ENCODE assay signal across 12 cellular contexts in the genomic region with DNA sequence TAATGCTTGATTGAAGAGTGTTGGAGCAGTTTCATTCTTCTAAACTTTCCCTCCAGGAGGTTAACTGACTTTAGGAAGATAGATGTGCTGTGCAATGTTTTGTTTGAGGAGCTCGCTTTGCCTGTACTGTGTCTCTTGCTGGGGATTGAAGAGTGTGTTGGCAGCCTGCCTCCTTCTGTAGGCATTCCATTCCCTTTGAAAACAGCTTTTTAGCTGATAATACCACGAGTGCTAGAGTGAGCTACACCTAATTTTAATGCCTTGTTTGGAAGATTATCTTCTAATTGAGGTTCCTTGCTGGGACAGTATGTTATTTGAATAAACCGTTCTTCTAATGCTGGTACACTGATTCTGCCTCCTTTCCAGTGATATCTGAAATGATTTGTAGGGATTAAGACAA. TPM values are rescaled to one million over a fixed set of nuclear protein-coding genes. Genes with fewer than 3 reads are reported as not detected.
DNase-seq lines count a peak whose midpoint lies in the region; ATAC-seq and TF ChIP-seq lines count a peak whose summit lies in the region.
"Had no signal": no experiment of that assay in that cellular context is flagged by ENCODE, and none has a peak within 500 bp of the region (broad histone marks: within the 10 kb centered on the region; RNA-seq: fewer than 3 reads in every experiment).

No MANE protein-coding gene starts in this region.

- no peak overlapping the region for H2BK5ac ChIP-seq in mesenchymal stem cell (ENCODE audit: low read depth, low read length, poor library complexity, severe bottlenecking)

- H3K4me1 ChIP-seq in CD4-positive, CD25-positive, alpha-beta regulatory T cell (ENCODE audit: control insufficient read depth, insufficient read depth, low read length, poor library complexity, severe bottlenecking), result no peaks in the 10 kb centered on the region
- H3K4me1 ChIP-seq in mesenchymal stem cell (ENCODE audit: control insufficient read depth, insufficient read depth, low read depth, low read length), result no peaks in the 10 kb centered on the region
- H3K4me1 ChIP-seq: SJSA1 had no signal

- H2BK120ac ChIP-seq in mesenchymal stem cell (ENCODE audit: low read depth, low read length), result no peak overlapping the region

- no peaks in the 10 kb centered on the region for H3K9me3 ChIP-seq in CD4-positive, CD25-positive, alpha-beta regulatory T cell (ENCODE audit: control insufficient read depth in 2 of 2, low read length in 2 of 2)
- H3K9me3 ChIP-seq in mesenchymal stem cell (ENCODE audit: control insufficient read depth, low read length), result no peaks in the 10 kb centered on the region
- H3K9me3 ChIP-seq: SJSA1, thoracic aorta had no signal

- H3K14ac ChIP-seq in mesenchymal stem cell (ENCODE audit: low read length in 2 of 2), result no peak overlapping the region

- H4K8ac ChIP-seq in mesenchymal stem cell (ENCODE audit: low read length), result no peak overlapping the region

- H4K91ac ChIP-seq in mesenchymal stem cell (ENCODE audit: low read length), result no peak overlapping the region

- no peak for DNase-seq in CD4-positive, CD25-positive, alpha-beta regulatory T cell
- DNase-seq in NCI-H1048 (lab: John Stamatoyannopoulos, UW) (peak; percentile 49), brain microvascular endothelial cell (peak; percentile 61), mesenchymal stem cell (peak; percentile 39)
- DNase-seq in activated CD8-positive, alpha-beta memory T cell treated with anti-CD3 and anti-CD28 coated beads, Interleukin-2, amount 50 U/mL, for 48 hours, result no peak
- no peak for DNase-seq in activated CD4-positive, alpha-beta T cell treated with anti-CD3 and anti-CD28 coated beads, Interleukin-2, amount 50 U/mL, for 48 hours
- DNase-seq: activated CD8-positive, alpha-beta T cell treated with anti-CD3 and anti-CD28 coated beads, Interleukin-2, amount 10 ng/mL, durations not matched to agents 7 days and 5 days; NCI-H1694 had no signal

- peaks cover 15 to 47% (median 38%) of the 10 kb centered on the region in 4 donors for H3K4me1 Mint-ChIP-seq in CD4-positive, CD25-positive, alpha-beta regulatory T cell

- WGBS in mesenchymal stem cell, result 54% methylated on average over 3 of the region's 3 CpGs

- no peak overlapping the region for H3K27ac ChIP-seq in CD4-positive, CD25-positive, alpha-beta regulatory T cell (ENCODE audit: insufficient read depth, low read length, poor library complexity, severe bottlenecking)
- peak overlapping the region; percentile 32 for H3K27ac ChIP-seq in brain microvascular endothelial cell
- H3K27ac ChIP-seq in mesenchymal stem cell (ENCODE audit: low read length, poor library complexity, severe bottlenecking), result no peak overlapping the region
- H3K27ac ChIP-seq: SJSA1, thoracic aorta had no signal

- peaks cover 33% of the 10 kb centered on the region for H3K36me3 Mint-ChIP-seq in CD4-positive, CD25-positive, alpha-beta regulatory T cell

- peaks cover 38% of the 10 kb centered on the region for H3K79me1 ChIP-seq in mesenchymal stem cell (replicated peaks; ENCODE audit: low read length, poor library complexity, severe bottlenecking)

- peaks cover 27% of the 10 kb centered on the region for H3K36me3 ChIP-seq in CD4-positive, CD25-positive, alpha-beta regulatory T cell (ENCODE audit: control insufficient read depth, insufficient read depth, low read length)
- H3K36me3 ChIP-seq in brain microvascular endothelial cell (replicated peaks) (peaks cover 2% of the 10 kb centered on the region), mesenchymal stem cell (ENCODE audit: control insufficient read depth in 1 of 2, insufficient read depth in 2 of 2, low read depth in 1 of 2, low read length in 2 of 2) (peaks cover 12 to 34% of the 10 kb centered on the region in 2 experiments)
- H3K36me3 ChIP-seq: SJSA1 had no signal

- H3K27ac Mint-ChIP-seq in CD4-positive, CD25-positive, alpha-beta regulatory T cell, result peak overlapping the region in 2 of 3 donors; percentile 15 to 39
- H3K27ac Mint-ChIP-seq: activated CD8-positive, alpha-beta T cell treated with anti-CD3 and anti-CD28 coated beads, Interleukin-2, amount 10 ng/mL, durations not matched to agents 7 days and 5 days had no signal

- TF ChIP-seq CTCF in brain microvascular endothelial cell (IDR thresholded peaks at IDR 0.05; ENCODE audit: low read depth, low read length, missing control alignments), result no peak

- no peak overlapping the region for H2AK5ac ChIP-seq in mesenchymal stem cell (ENCODE audit: low read length, severe bottlenecking)

- no peak for ATAC-seq in CD4-positive, CD25-positive, alpha-beta regulatory T cell (ENCODE audit: low read depth in 2 of 2)
- no peak for ATAC-seq in HG03097 (IDR thresholded peaks at IDR 0.05; ENCODE audit: low FRiP score, unreplicated experiment)
- ATAC-seq in HG03280 (IDR thresholded peaks at IDR 0.05; ENCODE audit: unreplicated experiment), result no peak
- ATAC-seq: activated CD8-positive, alpha-beta T cell treated with anti-CD3 and anti-CD28 coated beads, Interleukin-2, amount 10 ng/mL, durations not matched to agents 7 days and 5 days had no signal

- H3K4me3 Mint-ChIP-seq in CD4-positive, CD25-positive, alpha-beta regulatory T cell, result no peak overlapping the region
- H3K4me3 Mint-ChIP-seq: activated CD8-positive, alpha-beta T cell treated with anti-CD3 and anti-CD28 coated beads, Interleukin-2, amount 10 ng/mL, durations not matched to agents 7 days and 5 days had no signal

- H2AFZ ChIP-seq in mesenchymal stem cell (ENCODE audit: low read depth, low read length), result no peak overlapping the region

- H3K4ac ChIP-seq in mesenchymal stem cell (ENCODE audit: low read depth in 1 of 2, low read length in 2 of 2), result no peak overlapping the region

- H3K27me3 ChIP-seq in CD4-positive, CD25-positive, alpha-beta regulatory T cell (ENCODE audit: control insufficient read depth, insufficient read depth, low read length), result no peaks in the 10 kb centered on the region
- H3K27me3 ChIP-seq in brain microvascular endothelial cell (replicated peaks), result no peaks in the 10 kb centered on the region
- H3K27me3 ChIP-seq in mesenchymal stem cell (ENCODE audit: control insufficient read depth in 1 of 2, insufficient read depth in 1 of 2, low read length in 2 of 2), result no peaks in the 10 kb centered on the region
- H3K27me3 ChIP-seq: SJSA1 had no signal

- H3K18ac ChIP-seq in mesenchymal stem cell (ENCODE audit: low read depth in 1 of 2, low read length in 2 of 2), result no peak overlapping the region

- H3K23ac ChIP-seq in mesenchymal stem cell (ENCODE audit: low read length in 2 of 2), result no peak overlapping the region

- in situ Hi-C loops in brain microvascular endothelial cell (cut with HindIII; ENCODE audit: low pct_ligation_motif_present, low sequenced_read_pairs), result no loop called here

- H3K27me3 Mint-ChIP-seq in CD4-positive, CD25-positive, alpha-beta regulatory T cell, result no peaks in the 10 kb centered on the region

- H3K4me2 ChIP-seq in mesenchymal stem cell (ENCODE audit: low read length, poor library complexity, severe bottlenecking), result no peak overlapping the region

- no peak overlapping the region for H2BK15ac ChIP-seq in mesenchymal stem cell (ENCODE audit: low read depth, poor library complexity, severe bottlenecking)

- H3K9me3 Mint-ChIP-seq in CD4-positive, CD25-positive, alpha-beta regulatory T cell, result peaks cover 0 to 1% (median 0%) of the 10 kb centered on the region in 7 donors

- no peak overlapping the region for H3K4me3 ChIP-seq in CD4-positive, CD25-positive, alpha-beta regulatory T cell (ENCODE audit: low read depth, low read length)
- H3K4me3 ChIP-seq in brain microvascular endothelial cell (ENCODE audit: low read depth, low read length) (no peak overlapping the region), mesenchymal stem cell (ENCODE audit: insufficient read depth in 1 of 2, low read depth in 1 of 2, low read length in 2 of 2) (peak overlapping the region in 1 of 2 experiments; percentile 13)
- H3K4me3 ChIP-seq: SJSA1, thoracic aorta had no signal

- peak overlapping the region; percentile 20 for H3K9ac ChIP-seq in mesenchymal stem cell (ENCODE audit: low read length)

- H2BK12ac ChIP-seq in mesenchymal stem cell (ENCODE audit: low read length in 2 of 2), result no peak overlapping the region

RNA-seq across cellular contexts. Expression of gene DDX10, which starts 7.2 kb away (rescaled TPM):
- total RNA-seq in CD4-positive, CD25-positive, alpha-beta regulatory T cell, result 23.3 TPM
- polyA plus RNA-seq in CD4-positive, CD25-positive, alpha-beta regulatory T cell, result 10 to 100 TPM; 10.5 to 15.1 (median 13.7) TPM
- 66.7 TPM for polyA plus RNA-seq in mesenchymal stem cell (2013, experiment 1 of 2)
- 66.3 TPM for polyA plus RNA-seq in mesenchymal stem cell (2013, experiment 2 of 2)

Comparison
In these comparisons a context has a peak if more than half of its experiments do, and no peak if none do; other contexts are left out.
1. DNase-seq: peak in NCI-H1048 (single experiment), brain microvascular endothelial cell (single experiment) and mesenchymal stem cell (single experiment); none in CD4-positive, CD25-positive, alpha-beta regulatory T cell (0 of 3), activated CD8-positive, alpha-beta memory T cell treated with anti-CD3 and anti-CD28 coated beads, Interleukin-2, amount 50 U/mL, for 48 hours (single experiment) and activated CD4-positive, alpha-beta T cell treated with anti-CD3 and anti-CD28 coated beads, Interleukin-2, amount 50 U/mL, for 48 hours (0 of 2).